In the genomic region with DNA sequence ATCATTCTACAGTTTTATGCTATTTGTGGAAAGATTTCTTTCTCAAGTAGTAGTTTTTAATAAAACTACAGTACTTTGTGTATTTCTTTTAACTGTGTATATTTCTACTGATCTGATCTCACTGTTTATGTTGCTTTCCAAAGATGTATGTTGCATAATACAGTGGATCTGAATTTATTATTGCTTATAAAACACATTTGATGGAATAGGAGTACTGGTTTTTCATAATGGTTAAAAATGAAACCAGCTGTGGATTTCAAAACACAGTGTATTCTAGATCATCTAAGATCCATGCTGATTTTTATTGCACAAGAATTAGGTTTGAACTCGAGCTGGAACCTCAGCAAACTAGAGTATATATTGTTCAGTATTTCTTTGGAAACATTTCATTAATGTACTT, we compare ENCODE assay signal across 25 cellular contexts. TPM values are rescaled to one million over a fixed set of nuclear protein-coding genes. Genes with fewer than 3 reads are reported as not detected.
"Had no signal": no experiment of that assay in that cellular context is flagged by ENCODE, and none has a peak within 500 bp of the region (broad histone marks: within the 10 kb centered on the region; RNA-seq: fewer than 3 reads in every experiment).

No MANE protein-coding gene starts in this region.

- H3K36me3 ChIP-seq: breast epithelium had no signal

- H3K9me3 Mint-ChIP-seq: activated B cell treated with CpG ODN at 0.5 μM for 24 hours; activated CD8-positive, alpha-beta T cell treated with anti-CD3 and anti-CD28 coated beads for 36 hours; activated naive CD8-positive, alpha-beta T cell treated with anti-CD3 and anti-CD28 coated beads, Interleukin-2, amount 10 ng/mL, durations not matched to agents 7 days and 5 days; T-cell had no signal

- H3K27ac Mint-ChIP-seq: activated B cell treated with CpG ODN at 0.5 μM for 24 hours; activated CD8-positive, alpha-beta T cell treated with anti-CD3 and anti-CD28 coated beads for 36 hours; activated naive CD8-positive, alpha-beta T cell treated with anti-CD3 and anti-CD28 coated beads, Interleukin-2, amount 10 ng/mL, durations not matched to agents 7 days and 5 days; T-cell had no signal

- H3K9me3 ChIP-seq: breast epithelium, MG63 had no signal

- H3K4me3 ChIP-seq: breast epithelium, MG63 had no signal

- DNase-seq: activated B cell treated with CpG ODN at 0.5 μM for 24 hours; activated CD4-positive, alpha-beta T cell treated with anti-CD3 and anti-CD28 coated beads for 4 hours; activated CD8-positive, alpha-beta memory T cell treated with anti-CD3 and anti-CD28 coated beads, Interleukin-2, amount 50 U/mL, for 48 hours; activated CD8-positive, alpha-beta T cell treated with anti-CD3 and anti-CD28 coated beads for 36 hours; activated naive CD4-positive, alpha-beta T cell treated with anti-CD3 and anti-CD28 coated beads, Interleukin-2, amount 50 U/mL, for 16 hours; activated naive CD8-positive, alpha-beta T cell treated with anti-CD3 and anti-CD28 coated beads, Interleukin-2, amount 10 ng/mL, durations not matched to agents 7 days and 5 days; activated T-cell treated with anti-CD3 and anti-CD28 coated beads, Interleukin-2, amount 50 U/mL, for 1 hour; aorta; caudate nucleus; MG63; NCI-H1105; NCI-H1436; NCI-H1694 treated with DMSO at 0.1 percent for 48 hours; NCI-H2029 treated with DMSO at 0.1 percent for 48 hours; NCI-H345; NCI-H510A; NCI-H526 treated with DMSO at 0.1 percent for 48 hours; NCI-H82; SIG-M5; T-cell; T-helper 2 cell; T1000 had no signal

- H3K4me1 ChIP-seq: breast epithelium had no signal

- H3K27ac ChIP-seq: breast epithelium had no signal

- H3K4me3 Mint-ChIP-seq: activated B cell treated with CpG ODN at 0.5 μM for 24 hours; activated CD8-positive, alpha-beta T cell treated with anti-CD3 and anti-CD28 coated beads for 36 hours; activated naive CD8-positive, alpha-beta T cell treated with anti-CD3 and anti-CD28 coated beads, Interleukin-2, amount 10 ng/mL, durations not matched to agents 7 days and 5 days; T-cell had no signal

- ATAC-seq: activated CD8-positive, alpha-beta T cell treated with anti-CD3 and anti-CD28 coated beads for 36 hours; T-cell had no signal

RNA-seq across cellular contexts. Expression of gene NKX2-4, which starts 8.0 kb away (rescaled TPM):
- total RNA-seq: activated B cell treated with CpG ODN at 0.5 μM for 24 hours; activated CD8-positive, alpha-beta T cell treated with anti-CD3 and anti-CD28 coated beads for 36 hours; activated naive CD8-positive, alpha-beta T cell treated with anti-CD3 and anti-CD28 coated beads, Interleukin-2, amount 10 ng/mL, durations not matched to agents 7 days and 5 days; aorta; breast epithelium; OCI-LY7; RPMI7951; T-cell had no signal
